In genomic region chr1:20604678-20605077, GRCh38 we compare ENCODE assay signal across 19 cellular contexts. TPM values are rescaled to one million over a fixed set of nuclear protein-coding genes. Genes with fewer than 3 reads are reported as not detected.
A peak's percentile ranks its signal among the peaks of the same experiment; 100 is the strongest.
DNase-seq lines count a peak whose midpoint lies in the region; ATAC-seq and TF ChIP-seq lines count a peak whose summit lies in the region.
"Had no signal": no experiment of that assay in that cellular context is flagged by ENCODE, and none has a peak within 500 bp of the region (broad histone marks: within the 10 kb centered on the region; RNA-seq: fewer than 3 reads in every experiment).

No MANE protein-coding gene starts in this region.

- H3K27ac ChIP-seq in osteoblast (ENCODE audit: low read depth, low read length) = peak overlapping the region; percentile 75
- H3K27ac ChIP-seq: gastrocnemius medialis had no signal

- no peak overlapping the region for H2AFZ ChIP-seq in osteoblast (ENCODE audit: low read length)

- peak overlapping the region; percentile 6 for H3K4me2 ChIP-seq in osteoblast (ENCODE audit: insufficient read depth, low read length)

- ATAC-seq in HG03196 (IDR thresholded peaks at IDR 0.05; ENCODE audit: unreplicated experiment) = no peak
- ATAC-seq in HG02642 (IDR thresholded peaks at IDR 0.05; ENCODE audit: poor library complexity, unreplicated experiment) = no peak
- ATAC-seq: gastrocnemius medialis; stimulated activated memory B cell treated with anti-CD40 and anti-IgM and Interleukin-4, amounts not matched to agents 10 μg/mL and 1 μg/mL and 100 μg/mL, for 72 hours had no signal

- no peaks in the 10 kb centered on the region for H3K79me2 ChIP-seq in osteoblast (ENCODE audit: insufficient read depth, low read length)

- DNase-seq in GF-D8 (lab: John Stamatoyannopoulos, UW) (peak; percentile 40), NOMO-1 treated with dmso at 0.1 percent for 144 hours (lab: John Stamatoyannopoulos, UW; ENCODE audit: unreplicated experiment) (peak; percentile 2), epithelial cell of esophagus (ENCODE audit: low read depth) (peak; percentile 48), osteoblast (ENCODE audit: insufficient read length, low spot score, missing footprints) (peak; percentile 13), NCI-H2196 treated with DMSO at 0.1 percent for 48 hours (lab: John Stamatoyannopoulos, UW; ENCODE audit: unreplicated experiment) (no peak)
- DNase-seq in activated CD4-positive, alpha-beta T cell treated with anti-CD3 and anti-CD28 coated beads for 4 hours = no peak
- DNase-seq: activated CD4-positive, alpha-beta T cell treated with anti-CD3 and anti-CD28 coated beads, Interleukin-2, amount 10 ng/mL, durations not matched to agents 7 days and 5 days; activated T-cell treated with anti-CD3 and anti-CD28 coated beads, Interleukin-2, amount 50 U/mL, for 48 hours; BE2C; central memory CD4-positive, alpha-beta T cell; DMS153; endodermal cell; gastrocnemius medialis; KBM-7; NCI-H1694; NCI-H69 had no signal

- TF ChIP-seq CTCF in epithelial cell of esophagus (IDR thresholded peaks at IDR 0.05; ENCODE audit: insufficient read depth, low read depth, low read length, missing control alignments) = no peak
- TF ChIP-seq CTCF in osteoblast (IDR thresholded peaks at IDR 0.05; ENCODE audit: extremely low read depth, low read depth, low read length) = no peak

- no peaks in the 10 kb centered on the region for H3K27me3 ChIP-seq in osteoblast (ENCODE audit: insufficient read depth, low read length)
- H3K27me3 ChIP-seq: BE2C, gastrocnemius medialis had no signal

- H4K20me1 ChIP-seq in osteoblast (ENCODE audit: insufficient read depth, low read length) = no peaks in the 10 kb centered on the region

- no peaks in the 10 kb centered on the region for H3K9me3 ChIP-seq in osteoblast (ENCODE audit: low read depth, low read length)
- H3K9me3 ChIP-seq: BE2C, gastrocnemius medialis had no signal

- no peaks in the 10 kb centered on the region for H3K36me3 ChIP-seq in osteoblast (ENCODE audit: insufficient read depth, low read length)
- H3K36me3 ChIP-seq: BE2C, gastrocnemius medialis had no signal

- H3K4me3 ChIP-seq in epithelial cell of esophagus (ENCODE audit: low read length) = no peak overlapping the region
- no peak overlapping the region for H3K4me3 ChIP-seq in osteoblast (ENCODE audit: insufficient read depth, low read length)
- H3K4me3 ChIP-seq: gastrocnemius medialis had no signal

- H3K4me1 ChIP-seq in osteoblast (ENCODE audit: insufficient read depth, low read length) = peaks cover 50% of the 10 kb centered on the region
- H3K4me1 ChIP-seq: BE2C, gastrocnemius medialis had no signal

RNA-seq across cellular contexts. Expression of gene CDA, which starts 15.8 kb away (rescaled TPM):
- 0.59 and 1.1 TPM in 2 replicates for total RNA-seq in osteoblast
- total RNA-seq: activated CD4-positive, alpha-beta T cell treated with anti-CD3 and anti-CD28 coated beads, Interleukin-2, amount 10 ng/mL, durations not matched to agents 7 days and 5 days had no signal

RNA-seq across cellular contexts. Expression of gene PINK1, which starts 28.6 kb away (rescaled TPM):
- total RNA-seq in osteoblast = 73.1 and 79.3 TPM in 2 replicates

RNA-seq across cellular contexts. Expression of gene FAM43B, which starts 52.3 kb away (rescaled TPM):
- under 0.01 TPM in 1 of 2 replicates, not detected in the other for total RNA-seq in osteoblast
- total RNA-seq: activated CD4-positive, alpha-beta T cell treated with anti-CD3 and anti-CD28 coated beads, Interleukin-2, amount 10 ng/mL, durations not matched to agents 7 days and 5 days had no signal

RNA-seq across cellular contexts. Expression of gene DDOST, which starts 56.5 kb away (rescaled TPM):
- total RNA-seq in osteoblast = 291 and 293 TPM in 2 replicates

Comparison
In these comparisons a context has a peak if more than half of its experiments do, and no peak if none do; other contexts are left out.
1. DNase-seq: peak in GF-D8 (single experiment), NOMO-1 treated with dmso at 0.1 percent for 144 hours (single experiment), epithelial cell of esophagus (single experiment) and osteoblast (single experiment); none in activated CD4-positive, alpha-beta T cell treated with anti-CD3 and anti-CD28 coated beads for 4 hours (0 of 2) and NCI-H2196 treated with DMSO at 0.1 percent for 48 hours (single experiment).